Comparison of ENCODE assay signal across 16 cellular contexts in the genomic region with DNA sequence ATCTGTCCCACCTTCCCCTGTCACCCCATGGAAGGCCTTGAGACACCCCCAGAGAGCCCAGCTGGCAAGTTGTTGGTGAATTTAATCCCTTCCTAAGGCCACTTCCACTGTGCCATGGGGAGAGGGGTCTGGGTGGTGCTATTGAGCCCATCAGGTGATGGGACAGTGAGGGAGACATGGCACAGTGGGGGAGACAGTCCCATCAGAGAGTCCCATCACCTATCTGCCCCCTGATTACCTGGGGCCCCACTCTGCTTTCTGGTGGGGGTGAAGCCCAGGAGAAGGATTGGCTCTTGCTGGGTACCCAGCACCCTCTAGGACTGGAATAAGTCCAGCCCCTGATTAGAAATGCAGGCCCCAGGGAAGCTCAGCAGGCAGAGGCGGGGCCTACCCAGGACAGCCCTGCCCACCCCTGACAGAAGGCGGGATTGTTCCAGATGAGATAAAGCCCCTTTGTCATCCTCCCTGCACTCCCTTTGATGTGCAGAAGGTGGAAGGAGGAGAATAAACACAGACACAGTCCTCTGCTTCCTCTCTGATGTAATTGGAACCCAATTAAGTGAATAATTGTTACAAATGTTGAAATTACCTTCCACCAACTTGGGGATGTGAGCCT. TPM values are rescaled to one million over a fixed set of nuclear protein-coding genes. Genes with fewer than 3 reads are reported as not detected.
DNase-seq lines count a peak whose midpoint lies in the region; TF ChIP-seq lines count a peak whose summit lies in the region.
"Had no signal": no experiment of that assay in that cellular context is flagged by ENCODE, and none has a peak within 500 bp of the region (broad histone marks: within the 10 kb centered on the region; RNA-seq: fewer than 3 reads in every experiment).

No MANE protein-coding gene starts in this region.

- no peak for TF ChIP-seq CTCF in progenitor cell of endocrine pancreas (IDR thresholded peaks at IDR 0.05; ENCODE audit: unreplicated experiment)

- H3K27ac Mint-ChIP-seq in progenitor cell of endocrine pancreas, result no peak overlapping the region
- H3K27ac Mint-ChIP-seq: activated naive CD8-positive, alpha-beta T cell treated with anti-CD3 and anti-CD28 coated beads for 36 hours had no signal

- no peak overlapping the region for H3K4me3 Mint-ChIP-seq in progenitor cell of endocrine pancreas (ENCODE audit: low read depth)
- H3K4me3 Mint-ChIP-seq: activated naive CD8-positive, alpha-beta T cell treated with anti-CD3 and anti-CD28 coated beads for 36 hours had no signal

- DNase-seq in D341Med (ENCODE audit: low spot score) (peak; percentile 87), NCI-H1930 (lab: John Stamatoyannopoulos, UW) (peak; percentile 5 to 19), medulla oblongata (ENCODE audit: extremely low spot score) (peak; percentile 91), NCI-H187 treated with DMSO at 0.1 percent for 48 hours (lab: John Stamatoyannopoulos, UW) (no peak), progenitor cell of endocrine pancreas (ENCODE audit: low spot score, unreplicated experiment) (no peak), NCI-H774 (lab: John Stamatoyannopoulos, UW) (no peak), SIG-M5 (lab: John Stamatoyannopoulos, UW) (no peak)
- DNase-seq: activated naive CD8-positive, alpha-beta T cell treated with anti-CD3 and anti-CD28 coated beads for 36 hours; GOT3; Kasumi-1; mucosa of descending colon; NCI-H226; stimulated activated naive CD4-positive, alpha-beta T cell treated with Interleukin-2 at 50 U/mL for 16 hours had no signal

- no peaks in the 10 kb centered on the region for H3K9me3 Mint-ChIP-seq in progenitor cell of endocrine pancreas (ENCODE audit: low read depth)
- H3K9me3 Mint-ChIP-seq: activated naive CD8-positive, alpha-beta T cell treated with anti-CD3 and anti-CD28 coated beads for 36 hours had no signal

- peaks cover 5% of the 10 kb centered on the region for H3K4me1 Mint-ChIP-seq in progenitor cell of endocrine pancreas (ENCODE audit: low read depth)

- H3K36me3 Mint-ChIP-seq in progenitor cell of endocrine pancreas (ENCODE audit: insufficient read depth), result no peaks in the 10 kb centered on the region
- H3K36me3 Mint-ChIP-seq: activated naive CD8-positive, alpha-beta T cell treated with anti-CD3 and anti-CD28 coated beads for 36 hours had no signal

- H3K27me3 Mint-ChIP-seq in progenitor cell of endocrine pancreas, result peaks cover 28% of the 10 kb centered on the region

- peak overlapping the region; percentile 79 for H3K27ac ChIP-seq in angular gyrus (ENCODE audit: low read depth, low read length)

RNA-seq across cellular contexts. Expression of a gene that starts 18.9 kb away (rescaled TPM):
- 0.05 and 0.13 TPM in 2 replicates for total RNA-seq in progenitor cell of endocrine pancreas
- total RNA-seq: fibroblast of lung, GM12878 had no signal

Comparison
In these comparisons a context has a peak if more than half of its experiments do, and no peak if none do; other contexts are left out.
1. DNase-seq: peak in D341Med (single experiment), NCI-H1930 (2 of 2) and medulla oblongata (single experiment); none in NCI-H187 treated with DMSO at 0.1 percent for 48 hours (single experiment), progenitor cell of endocrine pancreas (single experiment), NCI-H774 (single experiment) and SIG-M5 (single experiment).